In the genomic region with DNA sequence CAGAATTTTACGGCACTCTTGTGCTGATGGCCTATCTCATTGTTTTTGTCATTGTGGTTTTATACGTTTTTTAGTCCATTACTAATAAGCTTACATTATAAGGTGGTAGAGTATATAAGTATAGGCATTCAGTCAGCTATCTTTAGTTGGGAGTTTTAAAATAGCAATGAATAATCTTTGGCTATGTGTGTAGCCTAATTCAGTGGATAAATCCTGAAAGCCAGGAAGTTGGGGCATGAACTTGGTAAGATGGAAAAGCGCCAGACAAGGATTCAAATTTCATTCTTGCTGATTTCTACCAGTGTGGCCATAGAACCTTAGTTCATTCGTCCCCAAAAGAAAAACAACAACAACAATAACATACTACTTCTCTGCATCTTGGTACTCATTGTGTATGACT, we compare ENCODE assay signal across 24 cellular contexts. TPM values are rescaled to one million over a fixed set of nuclear protein-coding genes. Genes with fewer than 3 reads are reported as not detected.
DNase-seq lines count a peak whose midpoint lies in the region; ATAC-seq and TF ChIP-seq lines count a peak whose summit lies in the region.
"Had no signal": no experiment of that assay in that cellular context is flagged by ENCODE, and none has a peak within 500 bp of the region (broad histone marks: within the 10 kb centered on the region; RNA-seq: fewer than 3 reads in every experiment).

No MANE protein-coding gene starts in this region.

- ATAC-seq in GM23338 (no peak), left lobe of liver (peak; percentile 30), SK-N-SH treated with all-trans-retinoic acid at 6 μM for 48 hours (no peak; the same call in 2 of the 3 replicates)
- no peak for ATAC-seq in effector memory CD8-positive, alpha-beta T cell (replicated peaks)
- ATAC-seq: left lung; stimulated activated naive B cell treated with anti-CD40 and anti-IgM and Interleukin-4, amounts not matched to agents 10 μg/mL and 1 μg/mL and 100 μg/mL, for 72 hours had no signal

- no peaks in the 10 kb centered on the region for H3F3A ChIP-seq in GM23338 (replicated peaks; ENCODE audit: low read depth)

- H3K27me3 Mint-ChIP-seq in GM23338 (ENCODE audit: insufficient read depth, low read depth, poor library complexity): peaks cover 6% of the 10 kb centered on the region
- H3K27me3 Mint-ChIP-seq in effector memory CD8-positive, alpha-beta T cell: no peaks in the 10 kb centered on the region
- H3K27me3 Mint-ChIP-seq: CD8-positive, alpha-beta memory T cell; stimulated activated naive B cell treated with anti-CD40 and anti-IgM and Interleukin-4, amounts not matched to agents 10 μg/mL and 1 μg/mL and 100 μg/mL, for 72 hours had no signal

- H3K27ac ChIP-seq in GM23338 (ENCODE audit: low read depth): no peak overlapping the region
- H3K27ac ChIP-seq: brain microvascular endothelial cell, left lung, VCaP had no signal

- no peaks in the 10 kb centered on the region for H3K36me3 ChIP-seq in GM23338 (ENCODE audit: insufficient read depth)
- H3K36me3 ChIP-seq: brain microvascular endothelial cell, left lung, MG63 had no signal

- H3K4me1 Mint-ChIP-seq in GM23338: peaks cover 41% of the 10 kb centered on the region
- peaks cover 46 to 65% of the 10 kb centered on the region in 2 donors for H3K4me1 Mint-ChIP-seq in effector memory CD8-positive, alpha-beta T cell (ENCODE audit: low read depth in 2 of 2)

- DNase-seq in AG10803 (ENCODE audit: low read depth): peak; percentile 25
- DNase-seq in GM23338 (ENCODE audit: low spot score): no peak
- DNase-seq in astrocyte of the hippocampus (ENCODE audit: low read depth, low spot score): peak; percentile 36
- no peak for DNase-seq in left lobe of liver (ENCODE audit: low spot score)
- DNase-seq in foreskin melanocyte: no peak
- DNase-seq in stimulated activated CD4-positive, alpha-beta T cell treated with anti-CD3 and anti-CD28 coated beads, Interleukin-4, amount 100 ng/mL, for 24 hours: no peak
- DNase-seq in effector memory CD8-positive, alpha-beta T cell: no peak
- DNase-seq: activated CD4-positive, alpha-beta T cell treated with anti-CD3 and anti-CD28 coated beads, Interleukin-2, amount 50 U/mL, for 48 hours; activated naive CD4-positive, alpha-beta T cell treated with anti-CD3 and anti-CD28 coated beads for 36 hours; activated T-cell treated with anti-CD3 and anti-CD28 coated beads for 4 hours; brain microvascular endothelial cell; CD8-positive, alpha-beta memory T cell; cortex of kidney; left lung; MG63; NCI-H1436 treated with DMSO at 0.1 percent for 48 hours; NCI-H2171; occipital lobe; OCI-M1; right cardiac atrium; stimulated activated naive B cell treated with anti-CD40 and anti-IgM and Interleukin-4, amounts not matched to agents 10 μg/mL and 1 μg/mL and 100 μg/mL, for 72 hours had no signal

- no peaks in the 10 kb centered on the region for H3K9me3 Mint-ChIP-seq in GM23338
- H3K9me3 Mint-ChIP-seq in effector memory CD8-positive, alpha-beta T cell: no peaks in the 10 kb centered on the region
- H3K9me3 Mint-ChIP-seq: T-helper 1 cell treated with Interleukin-12 subunit alpha and Interleukin-12 subunit beta and Interleukin-4 antibody, amounts not matched to agents 30 μg/mL and 1 μg/mL, for 36 hours had no signal

- 0 out of 2 replicates have a peak overlapping the region, but pooled peaks have one; percentile 11 for H3K4me2 ChIP-seq in GM23338

- no peak overlapping the region for H3K27ac Mint-ChIP-seq in GM23338
- H3K27ac Mint-ChIP-seq in effector memory CD8-positive, alpha-beta T cell: no peak overlapping the region
- H3K27ac Mint-ChIP-seq: activated naive CD4-positive, alpha-beta T cell treated with anti-CD3 and anti-CD28 coated beads for 36 hours; stimulated activated naive B cell treated with anti-CD40 and anti-IgM and Interleukin-4, amounts not matched to agents 10 μg/mL and 1 μg/mL and 100 μg/mL, for 72 hours; T-helper 1 cell treated with Interleukin-12 subunit alpha and Interleukin-12 subunit beta and Interleukin-4 antibody, amounts not matched to agents 30 μg/mL and 1 μg/mL, for 36 hours had no signal

- no peak overlapping the region for H3K4me3 Mint-ChIP-seq in GM23338
- H3K4me3 Mint-ChIP-seq in effector memory CD8-positive, alpha-beta T cell: peak overlapping the region in 1 of 2 donors; percentile 20
- H3K4me3 Mint-ChIP-seq: activated naive CD4-positive, alpha-beta T cell treated with anti-CD3 and anti-CD28 coated beads for 36 hours; stimulated activated naive B cell treated with anti-CD40 and anti-IgM and Interleukin-4, amounts not matched to agents 10 μg/mL and 1 μg/mL and 100 μg/mL, for 72 hours; T-helper 1 cell treated with Interleukin-12 subunit alpha and Interleukin-12 subunit beta and Interleukin-4 antibody, amounts not matched to agents 30 μg/mL and 1 μg/mL, for 36 hours had no signal

- H3K4me1 ChIP-seq in GM23338 (ENCODE audit: insufficient read depth): peaks cover 25% of the 10 kb centered on the region

- H3K4me3 ChIP-seq in AG10803 (ENCODE audit: low read length): no peak overlapping the region
- no peak overlapping the region for H3K4me3 ChIP-seq in GM23338
- H3K4me3 ChIP-seq: left lung, MG63 had no signal

- no peaks in the 10 kb centered on the region for H3K9me2 ChIP-seq in GM23338 (ENCODE audit: insufficient read depth)

- TF ChIP-seq CTCF in AG10803 (conservative IDR thresholded peaks at IDR 0.05; ENCODE audit: low read length) (no peak), GM23338 (conservative IDR thresholded peaks at IDR 0.05; ENCODE audit: low read depth in 2 of 2) (no peak)

- no peak overlapping the region for H2AFZ ChIP-seq in GM23338

- H3K27me3 ChIP-seq in GM23338 (ENCODE audit: insufficient read depth): no peaks in the 10 kb centered on the region
- H3K27me3 ChIP-seq: brain microvascular endothelial cell, left lung, MG63 had no signal

- peaks cover 7% of the 10 kb centered on the region; the same call in 1 of the 2 replicates for H4K20me1 ChIP-seq in GM23338 (replicated peaks; ENCODE audit: insufficient read depth)

- H3K36me3 Mint-ChIP-seq in GM23338 (ENCODE audit: low read depth): peaks cover 10% of the 10 kb centered on the region; the same call in 2 of the 3 replicates
- peaks cover 5% of the 10 kb centered on the region for H3K36me3 Mint-ChIP-seq in effector memory CD8-positive, alpha-beta T cell (ENCODE audit: insufficient read depth)

- peaks cover 100% of the 10 kb centered on the region for H3K79me2 ChIP-seq in GM23338 (replicated peaks; ENCODE audit: insufficient read depth)

TF ChIP-seq in GM23338, 12 proteins besides CTCF, POLR2A, EP300 and RAD21:
- TF ChIP-seq EZH2 (IDR thresholded peaks at IDR 0.05; ENCODE audit: low read depth, unreplicated experiment) (no peak), ZNF331 (CRISPR knock-in tag; IDR thresholded peaks at IDR 0.05; ENCODE audit: low read depth) (no peak), STAT1 (IDR thresholded peaks at IDR 0.05; ENCODE audit: unreplicated experiment) (no peak), ZNF114 (CRISPR knock-in tag; IDR thresholded peaks at IDR 0.05) (no peak), EZH2phosphoT487 (IDR thresholded peaks at IDR 0.05; ENCODE audit: unreplicated experiment) (no peak)

TF ChIP-seq in SK-N-SH treated with all-trans-retinoic acid at 6 μM for 48 hours, 23 proteins besides CTCF, POLR2A, EP300 and RAD21:
- TF ChIP-seq ZNF565 (CRISPR knock-in tag; conservative IDR thresholded peaks at IDR 0.05; ENCODE audit: low read depth) (no peak), POU6F1 (CRISPR knock-in tag; IDR thresholded peaks at IDR 0.05; ENCODE audit: borderline replicate concordance, low read depth) (no peak), ESRRG (CRISPR knock-in tag; IDR thresholded peaks at IDR 0.05) (no peak)

RNA-seq across cellular contexts. Expression of gene EPC2, which starts 31.2 kb away (rescaled TPM):
- total RNA-seq in GM23338 (2014; rRNA removed; shearing (Covaris generic)): 27.0 and 28.2 TPM in 2 replicates
- polyA plus RNA-seq in GM23338 (2016; fragmentation: Nextera tagmentation; extraction: Ambion mirVana): 6.3 TPM in 2 replicates
- total RNA-seq in left lobe of liver: 6.9 TPM

Comparison
In these comparisons a context has a peak if more than half of its experiments do, and no peak if none do; other contexts are left out.
1. DNase-seq: peak in AG10803 (single experiment) and astrocyte of the hippocampus (single experiment); none in GM23338 (single experiment), left lobe of liver (single experiment), foreskin melanocyte (single experiment), stimulated activated CD4-positive, alpha-beta T cell treated with anti-CD3 and anti-CD28 coated beads, Interleukin-4, amount 100 ng/mL, for 24 hours (single experiment) and effector memory CD8-positive, alpha-beta T cell (0 of 3).